ENCODE assay signal across 10 cellular contexts in the genomic region with DNA sequence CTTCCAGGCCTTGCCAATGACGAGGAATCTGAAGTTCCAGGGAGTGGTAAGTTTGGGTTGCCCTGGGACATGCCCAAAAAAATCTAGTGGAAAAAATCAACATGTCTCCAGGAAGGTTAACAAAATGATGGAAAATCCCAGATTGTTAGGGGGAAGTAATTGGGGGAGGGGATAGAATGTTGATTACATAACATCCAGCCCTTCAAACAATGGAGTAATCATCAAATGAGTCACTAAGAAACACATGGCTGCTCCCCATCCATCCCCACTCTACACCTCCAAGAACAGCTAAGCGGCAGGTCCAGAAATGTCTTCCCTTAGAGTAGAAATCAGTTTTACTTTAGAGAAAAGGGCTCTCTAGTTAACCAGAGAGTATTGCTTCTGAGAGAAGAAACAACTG.
DNase-seq lines count a peak whose midpoint lies in the region; ATAC-seq, FAIRE-seq and TF ChIP-seq lines count a peak whose summit lies in the region.
"Had no signal": no experiment of that assay in that cellular context is flagged by ENCODE, and none has a peak within 500 bp of the region (broad histone marks: within the 10 kb centered on the region; RNA-seq: fewer than 3 reads in every experiment).

No MANE protein-coding gene starts in this region.

- intact Hi-C loops in colonic mucosa (cut with DNase I), result no loop called here
- intact Hi-C loops in sigmoid colon (cut with DNase I), result no loop called here

- no peak overlapping the region for H3K9ac ChIP-seq in colonic mucosa (ENCODE audit: low read depth in 2 of 2, low read length in 2 of 2)

- H3K27ac ChIP-seq in colonic mucosa (peak overlapping the region; percentile 43), sigmoid colon (peak overlapping the region; percentile 14 to 47 (median 37))
- H3K27ac ChIP-seq: ovary had no signal

- H3K4me3 ChIP-seq in NB4 (ENCODE audit: low read depth, low read length) (no peak overlapping the region), colonic mucosa (no peak overlapping the region), sigmoid colon (no peak overlapping the region)
- H3K4me3 ChIP-seq: ovary had no signal

- H3K27me3 ChIP-seq in colonic mucosa (no peaks in the 10 kb centered on the region), sigmoid colon (no peaks in the 10 kb centered on the region)
- H3K27me3 ChIP-seq: ovary had no signal

- 60 to 63% methylated on average over 2 of the region's 2 CpGs for WGBS in sigmoid colon, 2 donors

- TF ChIP-seq CTCF in NB4 (IDR thresholded peaks at IDR 0.05; ENCODE audit: low read depth, low read length) (no peak), colonic mucosa (IDR thresholded peaks at IDR 0.05) (no peak), sigmoid colon (IDR thresholded peaks at IDR 0.05) (no peak)

- H3K4me1 ChIP-seq in colonic mucosa (peaks cover 11% of the 10 kb centered on the region), sigmoid colon (peaks cover 0 to 49% (median 19%) of the 10 kb centered on the region in 4 donors)

- DNase-seq in ELR (ENCODE audit: low read depth) (peak; percentile 73), NB4 (ENCODE audit: low read depth) (peak; percentile 68), colonic mucosa (no peak), sigmoid colon (no peak), frontal cortex (ENCODE audit: low spot score in 2 of 2) (no peak), DMS79 treated with DMSO at 0.1 percent for 48 hours (lab: John Stamatoyannopoulos, UW) (no peak)
- DNase-seq in stimulated activated CD4-positive, alpha-beta T cell treated with anti-CD3 and anti-CD28 coated beads, Interleukin-2, amount 100 ng/mL, for 24 hours, result no peak
- DNase-seq: NCI-H2081 treated with DMSO at 0.1 percent for 48 hours, ovary had no signal

- TF ChIP-seq EP300 in sigmoid colon (IDR thresholded peaks at IDR 0.05), result no peak

- no peak for TF ChIP-seq POLR2A in NB4 (IDR thresholded peaks at IDR 0.05; ENCODE audit: extremely low read depth, insufficient read length)
- no peak for TF ChIP-seq POLR2A in sigmoid colon (IDR thresholded peaks at IDR 0.05)

- FAIRE-seq in frontal cortex (lab: Jason Lieb, UNC), result no peak

- no peaks in the 10 kb centered on the region for H3K36me3 ChIP-seq in colonic mucosa
- peaks cover 4 to 29% (median 9%) of the 10 kb centered on the region in 4 donors for H3K36me3 ChIP-seq in sigmoid colon
- H3K36me3 ChIP-seq: ovary had no signal

- no peak for ATAC-seq in HG02678 (IDR thresholded peaks at IDR 0.05; ENCODE audit: unreplicated experiment)

- no peaks in the 10 kb centered on the region for H3K9me3 ChIP-seq in colonic mucosa
- no peaks in the 10 kb centered on the region for H3K9me3 ChIP-seq in sigmoid colon
- H3K9me3 ChIP-seq: ovary had no signal

Comparison
In these comparisons a context has a peak if more than half of its experiments do, and no peak if none do; other contexts are left out.
1. DNase-seq: peak in ELR (single experiment) and NB4 (single experiment); none in colonic mucosa (single experiment), sigmoid colon (single experiment), frontal cortex (0 of 2), stimulated activated CD4-positive, alpha-beta T cell treated with anti-CD3 and anti-CD28 coated beads, Interleukin-2, amount 100 ng/mL, for 24 hours (0 of 2) and DMS79 treated with DMSO at 0.1 percent for 48 hours (single experiment).